11 cellular contexts compared by ENCODE assay signal in the genomic region with DNA sequence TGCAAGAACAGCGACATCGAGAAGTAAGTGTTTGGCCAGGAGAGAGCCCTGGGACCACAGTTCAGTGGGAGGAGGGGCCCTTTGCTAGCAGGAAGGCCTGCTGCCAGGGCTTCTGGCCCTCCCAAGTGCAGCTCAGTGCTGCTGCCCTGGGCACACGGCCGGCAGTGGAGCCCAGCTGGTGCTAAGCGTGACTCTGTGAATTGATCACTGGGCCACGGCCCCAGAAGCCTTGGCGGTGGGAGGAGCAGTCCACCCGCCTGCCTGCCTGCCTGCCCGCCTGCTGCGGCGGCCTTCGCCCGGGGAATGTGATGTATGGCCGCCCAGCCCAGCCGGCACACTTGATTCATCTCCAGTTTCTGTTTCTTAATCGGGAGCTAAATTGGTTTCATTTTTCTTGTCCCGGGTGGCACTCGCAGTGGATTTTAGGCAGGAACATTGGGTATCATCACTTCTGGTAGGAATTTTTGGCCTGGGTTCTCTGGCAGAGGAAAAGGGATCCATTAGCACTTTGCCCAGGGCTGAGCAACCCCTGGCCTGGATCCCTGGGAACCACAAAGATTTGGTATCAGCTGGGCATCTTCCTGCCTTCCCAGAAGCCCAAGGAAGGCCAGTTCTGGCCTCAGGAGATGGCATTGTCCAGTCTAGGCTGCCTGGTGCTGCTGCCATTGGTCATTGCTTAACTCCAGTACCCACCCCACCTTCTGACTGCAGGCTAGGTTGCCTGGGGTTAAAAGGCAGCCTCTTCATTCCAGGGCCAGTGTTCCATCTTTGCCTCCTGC. TPM values are rescaled to one million over a fixed set of nuclear protein-coding genes. Genes with fewer than 3 reads are reported as not detected.
DNase-seq lines count a peak whose midpoint lies in the region; ATAC-seq and TF ChIP-seq lines count a peak whose summit lies in the region.
"Had no signal": no experiment of that assay in that cellular context is flagged by ENCODE, and none has a peak within 500 bp of the region (broad histone marks: within the 10 kb centered on the region; RNA-seq: fewer than 3 reads in every experiment).

No MANE protein-coding gene starts in this region.

- no peak for TF ChIP-seq CTCF in thyroid gland (IDR thresholded peaks at IDR 0.05)

- H3K27ac ChIP-seq in aorta (ENCODE audit: low read depth in 1 of 2, low read length in 2 of 2) (peak overlapping the region in 1 of 2 donors; percentile 83), thyroid gland (peak overlapping the region in 1 of 3 donors; percentile 7)
- H3K27ac ChIP-seq: body of pancreas had no signal

- no peak for TF ChIP-seq POLR2A in thyroid gland (IDR thresholded peaks at IDR 0.05)

- peaks cover 0 to 4% of the 10 kb centered on the region in 2 donors for H3K36me3 ChIP-seq in aorta (ENCODE audit: control insufficient read depth in 1 of 2, insufficient read depth in 2 of 2, low read length in 1 of 2)
- H3K36me3 ChIP-seq in thyroid gland = peaks cover 56 to 72% of the 10 kb centered on the region in 2 donors

- ATAC-seq in aorta (ENCODE audit: low FRiP score) = peak; percentile 84
- no peak for ATAC-seq in HG03442 (IDR thresholded peaks at IDR 0.05; ENCODE audit: unreplicated experiment)
- ATAC-seq in GM21717 (IDR thresholded peaks at IDR 0.05; ENCODE audit: unreplicated experiment) = no peak
- ATAC-seq: activated CD4-positive, alpha-beta T cell treated with anti-CD3 and anti-CD28 coated beads for 36 hours; body of pancreas had no signal

- H3K4me1 ChIP-seq in aorta (ENCODE audit: control insufficient read depth in 1 of 2, insufficient read depth in 2 of 2, low read length in 2 of 2) (no peaks in the 10 kb centered on the region), thyroid gland (no peaks in the 10 kb centered on the region)
- H3K4me1 ChIP-seq: body of pancreas had no signal

- peak overlapping the region; percentile 54 for H3K27ac Mint-ChIP-seq in activated naive CD8-positive, alpha-beta T cell
- H3K27ac Mint-ChIP-seq in activated naive CD8-positive, alpha-beta T cell treated with anti-CD3 and anti-CD28 coated beads for 36 hours = no peak overlapping the region
- H3K27ac Mint-ChIP-seq: activated CD4-positive, alpha-beta T cell treated with anti-CD3 and anti-CD28 coated beads for 36 hours had no signal

- 3 to 11% methylated on average over 18 of the region's 18 CpGs for WGBS in aorta, 2 donors
- WGBS in thyroid gland, 2 donors = 75 to 86% methylated on average over 17 to 18 of the region's 18 CpGs

- H3K9me3 Mint-ChIP-seq in activated naive CD8-positive, alpha-beta T cell (ENCODE audit: low read depth) = no peaks in the 10 kb centered on the region
- H3K9me3 Mint-ChIP-seq in activated naive CD8-positive, alpha-beta T cell treated with anti-CD3 and anti-CD28 coated beads for 36 hours = no peaks in the 10 kb centered on the region

- no peaks in the 10 kb centered on the region for H3K27me3 ChIP-seq in aorta (ENCODE audit: control insufficient read depth in 1 of 2, insufficient read depth in 2 of 2, low read length in 1 of 2)
- H3K27me3 ChIP-seq in thyroid gland = no peaks in the 10 kb centered on the region
- H3K27me3 ChIP-seq: body of pancreas had no signal

- H3K4me3 ChIP-seq in aorta (ENCODE audit: low read length in 2 of 2) (no peak overlapping the region), thyroid gland (replicated peaks in 1 of 3) (no peak overlapping the region)
- H3K4me3 ChIP-seq: body of pancreas had no signal

- DNase-seq in activated naive CD8-positive, alpha-beta T cell treated with anti-CD3 and anti-CD28 coated beads for 36 hours = no peak
- DNase-seq in head of caudate nucleus = peak; percentile 77 to 96 (median 91)
- peak; percentile 85 for DNase-seq in occipital lobe (lab: John Stamatoyannopoulos, UW)
- peak; percentile 86 to 92 for DNase-seq in aorta
- DNase-seq in thyroid gland = no peak
- DNase-seq: activated CD4-positive, alpha-beta T cell treated with anti-CD3 and anti-CD28 coated beads for 36 hours; body of pancreas; NCI-H187 had no signal

- H3K9me3 ChIP-seq in aorta (ENCODE audit: control insufficient read depth, low read length) = no peaks in the 10 kb centered on the region
- no peaks in the 10 kb centered on the region for H3K9me3 ChIP-seq in thyroid gland
- H3K9me3 ChIP-seq: body of pancreas had no signal

- H3K4me1 Mint-ChIP-seq in activated naive CD8-positive, alpha-beta T cell (ENCODE audit: low read depth) = no peaks in the 10 kb centered on the region
- H3K4me1 Mint-ChIP-seq in activated naive CD8-positive, alpha-beta T cell treated with anti-CD3 and anti-CD28 coated beads for 36 hours = no peaks in the 10 kb centered on the region
- H3K4me1 Mint-ChIP-seq: activated CD4-positive, alpha-beta T cell treated with anti-CD3 and anti-CD28 coated beads for 36 hours had no signal

- no peaks in the 10 kb centered on the region for H3K27me3 Mint-ChIP-seq in activated naive CD8-positive, alpha-beta T cell
- H3K27me3 Mint-ChIP-seq in activated naive CD8-positive, alpha-beta T cell treated with anti-CD3 and anti-CD28 coated beads for 36 hours = no peaks in the 10 kb centered on the region
- H3K27me3 Mint-ChIP-seq: activated CD4-positive, alpha-beta T cell treated with anti-CD3 and anti-CD28 coated beads for 36 hours had no signal

- intact Hi-C loops in head of caudate nucleus (cut with DNase I) = loop anchor here (10.0 kb wide), 1 partner anchor 141 kb away; no protein-coding TSS in a partner anchor
- intact Hi-C loops in aorta (cut with DNase I) = no loop called here
- intact Hi-C loops in thyroid gland (cut with DNase I) = no loop called here

- H3K36me3 Mint-ChIP-seq in activated naive CD8-positive, alpha-beta T cell = no peaks in the 10 kb centered on the region
- H3K36me3 Mint-ChIP-seq in activated naive CD8-positive, alpha-beta T cell treated with anti-CD3 and anti-CD28 coated beads for 36 hours = peaks cover 6% of the 10 kb centered on the region

- no peak overlapping the region for H3K4me3 Mint-ChIP-seq in activated naive CD8-positive, alpha-beta T cell
- H3K4me3 Mint-ChIP-seq in activated naive CD8-positive, alpha-beta T cell treated with anti-CD3 and anti-CD28 coated beads for 36 hours = no peak overlapping the region
- H3K4me3 Mint-ChIP-seq: activated CD4-positive, alpha-beta T cell treated with anti-CD3 and anti-CD28 coated beads for 36 hours had no signal

RNA-seq across cellular contexts. Expression of a gene that starts 28.6 kb away (rescaled TPM):
- 1 to 10 TPM; 2.5 to 2.6 TPM for total RNA-seq in activated naive CD8-positive, alpha-beta T cell treated with anti-CD3 and anti-CD28 coated beads for 36 hours
- total RNA-seq in occipital lobe (3.7 TPM), aorta (1 to 10 TPM; 5.4 to 6.6 TPM), thyroid gland (10 to 100 TPM in 1 of 4 donors, 1 to 10 TPM in 3; 3.9 to 10.4 (median 8.0) TPM)
- 1 to 10 TPM; 8.4 to 9.9 TPM for polyA plus RNA-seq in aorta

RNA-seq across cellular contexts. Expression of a gene that starts 28.9 kb away (rescaled TPM):
- 100 to 1,000 TPM; 139 to 144 TPM for total RNA-seq in activated naive CD8-positive, alpha-beta T cell treated with anti-CD3 and anti-CD28 coated beads for 36 hours
- total RNA-seq in occipital lobe = 2.8 TPM
- 1 to 10 TPM; 1.5 to 6.7 TPM for total RNA-seq in aorta
- 1 to 10 TPM in 1 of 2 donors, under 1 TPM in 1; 0.63 to 2.0 TPM for polyA plus RNA-seq in aorta
- 1 to 10 TPM in 2 of 4 donors, not detected in 2; 1.3 to 1.9 TPM for total RNA-seq in thyroid gland

Comparison
In these comparisons a context has a peak if more than half of its experiments do, and no peak if none do; other contexts are left out.
1. DNase-seq: peak in head of caudate nucleus (42 of 42), occipital lobe (single experiment) and aorta (2 of 2); none in activated naive CD8-positive, alpha-beta T cell treated with anti-CD3 and anti-CD28 coated beads for 36 hours (single experiment) and thyroid gland (0 of 2).
2. RNA of a gene that starts 28.9 kb away (total RNA-seq): 139 to 144 TPM in activated naive CD8-positive, alpha-beta T cell treated with anti-CD3 and anti-CD28 coated beads for 36 hours; 1.5 to 6.7 TPM in aorta, 2.8 TPM in occipital lobe (single experiment) and 1.3 to 1.9 TPM in thyroid gland; every median in the first group is over 10 times any median in the second.